ENCODE assay signal across 21 cellular contexts in the genomic region with DNA sequence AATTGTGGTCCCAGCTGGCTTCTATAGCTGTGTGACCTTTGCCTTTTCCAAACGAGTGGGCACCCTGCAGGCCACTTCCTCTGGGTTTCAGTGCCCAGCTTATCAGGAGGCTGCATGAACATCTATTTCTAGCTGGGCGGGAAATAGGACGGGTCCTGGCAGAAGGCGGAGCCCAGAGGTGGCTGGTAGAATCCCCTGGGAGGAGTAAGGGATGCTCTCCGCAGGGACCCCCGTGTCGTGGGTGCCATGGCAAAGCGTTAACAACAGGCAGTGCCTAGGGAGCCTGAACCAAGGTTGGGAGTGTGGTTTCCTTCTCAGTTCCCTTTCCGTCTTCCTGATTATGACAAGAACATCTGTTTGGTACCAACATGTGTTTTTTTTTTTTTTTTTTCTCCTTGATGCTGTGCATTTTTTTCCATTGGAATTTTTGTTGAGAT. TPM values are rescaled to one million over a fixed set of nuclear protein-coding genes. Genes with fewer than 3 reads are reported as not detected.
A peak's percentile ranks its signal among the peaks of the same experiment; 100 is the strongest.
DNase-seq lines count a peak whose midpoint lies in the region; ATAC-seq and TF ChIP-seq lines count a peak whose summit lies in the region.
"Had no signal": no experiment of that assay in that cellular context is flagged by ENCODE, and none has a peak within 500 bp of the region (broad histone marks: within the 10 kb centered on the region; RNA-seq: fewer than 3 reads in every experiment).

No MANE protein-coding gene starts in this region.

- ATAC-seq in GM18505 (IDR thresholded peaks at IDR 0.05; ENCODE audit: unreplicated experiment), result peak; percentile 17
- no peak for ATAC-seq in activated T-cell treated with anti-CD3 and anti-CD28 coated beads, Interleukin-2, amount 50 U/mL, for 72 hours (replicated peaks in 1 of 2)
- ATAC-seq in right lobe of liver, result no peak
- ATAC-seq in stimulated activated naive CD8-positive, alpha-beta T cell treated with anti-CD3 and anti-CD28 coated beads, Interleukin-15, Interleukin-2, amounts not matched to agents 100 U/mL and 50 U/mL, for 24 hours, result no peak
- ATAC-seq: left ventricle myocardium superior had no signal

- H3K4me3 ChIP-seq in right lobe of liver (no peak overlapping the region), left ventricle myocardium inferior (no peak overlapping the region)
- H3K4me3 ChIP-seq: esophagus squamous epithelium, GM23248, right atrium auricular region, tibial nerve had no signal

- H3K4me1 Mint-ChIP-seq in CD14-positive monocyte, result peaks cover 76% of the 10 kb centered on the region
- peaks cover 74% of the 10 kb centered on the region for H3K4me1 Mint-ChIP-seq in dendritic cell treated with granulocyte-macrophage colony-stimulating factor and Interleukin-4, amounts not matched to agents 40 ng/mL and 50 ng/mL, for 4 days (ENCODE audit: low read depth)
- H3K4me1 Mint-ChIP-seq in activated T-cell treated with anti-CD3 and anti-CD28 coated beads, Interleukin-2, amount 50 U/mL, for 72 hours (ENCODE audit: low read depth), result peaks cover 4% of the 10 kb centered on the region

- TF ChIP-seq POLR2A in GM18505 (IDR thresholded peaks at IDR 0.05; ENCODE audit: borderline replicate concordance, extremely low read depth, insufficient read depth, insufficient read length), result no peak
- TF ChIP-seq POLR2A in right lobe of liver (IDR thresholded peaks at IDR 0.05), result no peak

- no peak for TF ChIP-seq CTCF in CD14-positive monocyte (IDR thresholded peaks at IDR 0.05)
- no peak for TF ChIP-seq CTCF in right lobe of liver (IDR thresholded peaks at IDR 0.05)
- no peak for TF ChIP-seq CTCF in left ventricle myocardium inferior (IDR thresholded peaks at IDR 0.05; ENCODE audit: borderline replicate concordance)

- peaks cover 8 to 26% of the 10 kb centered on the region in 2 donors for H3K36me3 Mint-ChIP-seq in CD14-positive monocyte
- peaks cover 21% of the 10 kb centered on the region for H3K36me3 Mint-ChIP-seq in dendritic cell treated with granulocyte-macrophage colony-stimulating factor and Interleukin-4, amounts not matched to agents 40 ng/mL and 50 ng/mL, for 4 days (ENCODE audit: low read depth)
- H3K36me3 Mint-ChIP-seq in activated T-cell treated with anti-CD3 and anti-CD28 coated beads, Interleukin-2, amount 50 U/mL, for 72 hours (ENCODE audit: insufficient read depth in 2 of 2), result no peaks in the 10 kb centered on the region

- H3K9me3 Mint-ChIP-seq in CD14-positive monocyte, result no peaks in the 10 kb centered on the region
- no peaks in the 10 kb centered on the region for H3K9me3 Mint-ChIP-seq in dendritic cell treated with granulocyte-macrophage colony-stimulating factor and Interleukin-4, amounts not matched to agents 40 ng/mL and 50 ng/mL, for 4 days
- no peaks in the 10 kb centered on the region for H3K9me3 Mint-ChIP-seq in activated T-cell treated with anti-CD3 and anti-CD28 coated beads, Interleukin-2, amount 50 U/mL, for 72 hours

- H3K4me1 ChIP-seq in right lobe of liver (no peaks in the 10 kb centered on the region), left ventricle myocardium inferior (no peaks in the 10 kb centered on the region)

- intact Hi-C loops in CD14-positive monocyte (cut with micrococcal nuclease) (no loop called here), right lobe of liver (cut with DNase I) (no loop called here), left ventricle myocardium inferior (cut with micrococcal nuclease) (no loop called here)
- intact Hi-C loops in dendritic cell treated with granulocyte-macrophage colony-stimulating factor and Interleukin-4, amounts not matched to agents 40 ng/mL and 50 ng/mL, for 4 days (cut with micrococcal nuclease), result loop anchor here (5.0 to 10.0 kb wide), 2 partner anchors 40 to 93 kb away; no protein-coding TSS in a partner anchor

- peak overlapping the region in 6 of 7 donors; percentile 50 to 81 (median 76) for H3K27ac Mint-ChIP-seq in CD14-positive monocyte
- peak overlapping the region; percentile 79 for H3K27ac Mint-ChIP-seq in dendritic cell treated with granulocyte-macrophage colony-stimulating factor and Interleukin-4, amounts not matched to agents 40 ng/mL and 50 ng/mL, for 4 days
- H3K27ac Mint-ChIP-seq in activated T-cell treated with anti-CD3 and anti-CD28 coated beads, Interleukin-2, amount 50 U/mL, for 72 hours, result no peak overlapping the region

- H3K9me3 ChIP-seq in right lobe of liver (no peaks in the 10 kb centered on the region), left ventricle myocardium inferior (replicated peaks) (no peaks in the 10 kb centered on the region)
- H3K9me3 ChIP-seq: esophagus squamous epithelium, right atrium auricular region, tibial nerve had no signal

- DNase-seq in CD14-positive monocyte (ENCODE audit: low spot score) (no peak), MV-4-11 (lab: John Stamatoyannopoulos, UW) (peak; percentile 73), right lobe of liver (no peak), left ventricle myocardium inferior (no peak)
- DNase-seq in activated T-cell treated with anti-CD3 and anti-CD28 coated beads, Interleukin-2, amount 50 U/mL, for 72 hours, result no peak
- DNase-seq in stimulated activated naive CD8-positive, alpha-beta T cell treated with anti-CD3 and anti-CD28 coated beads, Interleukin-15, Interleukin-2, amounts not matched to agents 100 U/mL and 50 U/mL, for 24 hours, result no peak
- DNase-seq: activated gamma-delta T cell; amniotic stem cell; caudate nucleus; EL; esophagus squamous epithelium; GM23248; left ventricle myocardium superior; NCI-H2081 treated with DMSO at 0.1 percent for 48 hours; NCI-H524; nucleus accumbens; stimulated activated naive CD4-positive, alpha-beta T cell treated with Interleukin-2 at 50 U/mL for 16 hours had no signal

- peaks cover 0 to 1% (median 0%) of the 10 kb centered on the region in 3 donors for H3K27me3 Mint-ChIP-seq in CD14-positive monocyte (ENCODE audit: low read depth in 3 of 3)
- H3K27me3 Mint-ChIP-seq in dendritic cell treated with granulocyte-macrophage colony-stimulating factor and Interleukin-4, amounts not matched to agents 40 ng/mL and 50 ng/mL, for 4 days, result no peaks in the 10 kb centered on the region
- peaks cover 4% of the 10 kb centered on the region for H3K27me3 Mint-ChIP-seq in activated T-cell treated with anti-CD3 and anti-CD28 coated beads, Interleukin-2, amount 50 U/mL, for 72 hours (ENCODE audit: low read depth)

- peak overlapping the region in 1 of 2 donors; percentile 75 for H3K4me3 Mint-ChIP-seq in CD14-positive monocyte
- peak overlapping the region; percentile 32 for H3K4me3 Mint-ChIP-seq in dendritic cell treated with granulocyte-macrophage colony-stimulating factor and Interleukin-4, amounts not matched to agents 40 ng/mL and 50 ng/mL, for 4 days
- H3K4me3 Mint-ChIP-seq in activated T-cell treated with anti-CD3 and anti-CD28 coated beads, Interleukin-2, amount 50 U/mL, for 72 hours, result no peak overlapping the region

- H3K27me3 ChIP-seq in right lobe of liver (no peaks in the 10 kb centered on the region), left ventricle myocardium inferior (ENCODE audit: low read depth) (peaks cover 30% of the 10 kb centered on the region)
- H3K27me3 ChIP-seq: esophagus squamous epithelium, right atrium auricular region, tibial nerve had no signal

- WGBS in right lobe of liver (ENCODE audit: insufficient coverage, low coverage, low lambda C conversion rate, missing lambda C conversion rate), result 59% methylated on average over 5 of the region's 9 CpGs

- H3K36me3 ChIP-seq in right lobe of liver (no peaks in the 10 kb centered on the region), left ventricle myocardium inferior (no peaks in the 10 kb centered on the region)
- H3K36me3 ChIP-seq: esophagus squamous epithelium, right atrium auricular region, tibial nerve had no signal

- H3K27ac ChIP-seq in right lobe of liver (no peak overlapping the region), left ventricle myocardium inferior (replicated peaks) (no peak overlapping the region)
- H3K27ac ChIP-seq: GM23248, right atrium auricular region, tibial nerve had no signal

RNA-seq across cellular contexts. Expression of a gene that starts 58.2 kb away (rescaled TPM):
- polyA plus RNA-seq in CD14-positive monocyte, result 10 to 100 TPM; 19.5 to 35.5 TPM
- total RNA-seq in activated T-cell treated with anti-CD3 and anti-CD28 coated beads, Interleukin-2, amount 50 U/mL, for 72 hours, result 10 to 100 TPM in 1 of 2 donors, 1 to 10 TPM in 1; 8.0 to 25.6 TPM
- total RNA-seq in right lobe of liver (10 to 100 TPM; 11.1 to 23.1 (median 17.7) TPM), left ventricle myocardium inferior (5.6 TPM)
- total RNA-seq: GM23248 had no signal
